In genomic region chr19:18674616-18675015, GRCh38 we compare ENCODE assay signal across 14 cellular contexts. TPM values are rescaled to one million over a fixed set of nuclear protein-coding genes. Genes with fewer than 3 reads are reported as not detected.
DNase-seq lines count a peak whose midpoint lies in the region; ATAC-seq, FAIRE-seq and TF ChIP-seq lines count a peak whose summit lies in the region.
"Had no signal": no experiment of that assay in that cellular context is flagged by ENCODE, and none has a peak within 500 bp of the region (broad histone marks: within the 10 kb centered on the region; RNA-seq: fewer than 3 reads in every experiment).

No MANE protein-coding gene starts in this region.

- no peak for FAIRE-seq in small intestine (lab: Jason Lieb, UNC)
- FAIRE-seq: endometrium, GM12878 had no signal

- WGBS in heart left ventricle, 4 donors, result 61 to 77% (median 64%) methylated on average over 8 to 11 of the region's 11 CpGs
- WGBS in psoas muscle, 3 donors, result 33 to 46% (median 41%) methylated on average over 11 of the region's 11 CpGs
- 61 to 81% (median 71%) methylated on average over 11 of the region's 11 CpGs for WGBS in small intestine, 3 donors

- CTCF ChIA-PET in RWPE1 (lab: Yijun Ruan, JAX), result interaction anchor here (0.6 to 0.7 kb wide), 3 partner anchors 75 to 155 kb away, joined by 3 read pairs; no protein-coding TSS in a partner anchor

- no peak for TF ChIP-seq POLR2A in heart left ventricle (IDR thresholded peaks at IDR 0.05)

- H3K27ac ChIP-seq in RWPE1 (peak overlapping the region; percentile 21), heart left ventricle (peak overlapping the region in 4 of 12 donors; percentile 31 to 48 (median 46)), psoas muscle (peak overlapping the region; percentile 23), small intestine (ENCODE audit: low read depth in 1 of 2, low read length in 1 of 2) (no peak overlapping the region)
- H3K27ac ChIP-seq: C4-2B, WERI-Rb-1 had no signal

- H3K36me3 ChIP-seq in heart left ventricle, result peaks cover 0 to 10% (median 1%) of the 10 kb centered on the region in 9 donors
- H3K36me3 ChIP-seq in psoas muscle (ENCODE audit: insufficient read depth in 1 of 2, low read depth in 1 of 2), result peaks cover 0 to 3% of the 10 kb centered on the region in 2 donors
- H3K36me3 ChIP-seq in small intestine (ENCODE audit: control insufficient read depth in 2 of 2, insufficient read depth in 2 of 2, low read length in 2 of 2), result no peaks in the 10 kb centered on the region

- H3K27me3 ChIP-seq in heart left ventricle, result no peaks in the 10 kb centered on the region
- H3K27me3 ChIP-seq in psoas muscle (ENCODE audit: insufficient read depth in 3 of 3, low read length in 2 of 3), result no peaks in the 10 kb centered on the region
- no peaks in the 10 kb centered on the region for H3K27me3 ChIP-seq in small intestine (ENCODE audit: control insufficient read depth in 2 of 2, insufficient read depth in 2 of 2, low read length in 2 of 2)

- H3K4me1 ChIP-seq in heart left ventricle, result peaks cover 0 to 23% (median 9%) of the 10 kb centered on the region in 12 donors
- H3K4me1 ChIP-seq in psoas muscle, result peaks cover 62% of the 10 kb centered on the region
- H3K4me1 ChIP-seq in small intestine (ENCODE audit: control insufficient read depth in 2 of 2, insufficient read depth in 1 of 2, low read depth in 1 of 2, low read length in 1 of 2), result no peaks in the 10 kb centered on the region

- H3K9me3 ChIP-seq in heart left ventricle (no peaks in the 10 kb centered on the region), psoas muscle (no peaks in the 10 kb centered on the region), small intestine (ENCODE audit: control insufficient read depth, low read depth) (no peaks in the 10 kb centered on the region)

- TF ChIP-seq CTCF in RWPE1 (conservative IDR thresholded peaks at IDR 0.05; ENCODE audit: low read depth) (no peak), heart left ventricle (IDR thresholded peaks at IDR 0.05) (no peak), psoas muscle (IDR thresholded peaks at IDR 0.05) (no peak)

- intact Hi-C loops in heart left ventricle (cut with DNase I) (loop anchor here in 6 of 10 donors (5.0 to 10.0 kb wide), 5 partner anchors 77 to 230 kb away; no protein-coding TSS in a partner anchor), psoas muscle (cut with DNase I) (loop anchor here in 1 of 2 donors (5.0 to 10.0 kb wide), 2 partner anchors 82 to 220 kb away; no protein-coding TSS in a partner anchor)

- H3K4me3 ChIP-seq in heart left ventricle (no peak overlapping the region), psoas muscle (no peak overlapping the region), small intestine (ENCODE audit: low read depth in 1 of 2, low read length in 2 of 2) (no peak overlapping the region)
- H3K4me3 ChIP-seq: GM12878 had no signal

- POLR2A ChIA-PET in RWPE1 (lab: Yijun Ruan, JAX; ENCODE audit: low non-redundant PET), result no interaction called here

- ATAC-seq in heart left ventricle (peak; percentile 58 to 86 (median 68)), psoas muscle (peak in 1 of 4 donors; percentile 2), GM18870 (IDR thresholded peaks at IDR 0.05; ENCODE audit: unreplicated experiment) (no peak)
- ATAC-seq: GM12878 had no signal

- DNase-seq in NCI-H1694 treated with DMSO at 0.1 percent for 48 hours (lab: John Stamatoyannopoulos, UW) (peak; percentile 96), RWPE1 (ENCODE audit: low spot score) (no peak), heart left ventricle (peak in 4 of 5 donors; percentile 57 to 78 (median 72)), psoas muscle (peak in 1 of 2 donors; percentile 61), small intestine (no peak), GOT3 (lab: John Stamatoyannopoulos, UW) (no peak)
- no peak for DNase-seq in activated CD8-positive, alpha-beta memory T cell treated with anti-CD3 and anti-CD28 coated beads for 24 hours
- DNase-seq: activated naive CD4-positive, alpha-beta T cell; stimulated activated CD4-positive, alpha-beta T cell treated with anti-CD3 and anti-CD28 coated beads, Interleukin-2, amount 100 ng/mL, for 24 hours; WERI-Rb-1 had no signal

RNA-seq across cellular contexts. Expression of gene CRTC1, which starts 8.9 kb away (rescaled TPM):
- total RNA-seq in heart left ventricle, result 10 to 100 TPM in 2 of 9 donors, 1 to 10 TPM in 7; 3.8 to 10.2 (median 8.2) TPM
- 1 to 10 TPM; 4.4 to 6.4 TPM for polyA plus RNA-seq in heart left ventricle
- 10 to 100 TPM in 2 of 4 donors, 1 to 10 TPM in 2; 8.1 to 12.5 (median 9.6) TPM for total RNA-seq in psoas muscle
- polyA plus RNA-seq in psoas muscle, result 1 to 10 TPM; 4.5 to 6.6 (median 6.3) TPM
- 1 to 10 TPM; 5.8 to 7.3 (median 6.2) TPM for polyA plus RNA-seq in small intestine

RNA-seq across cellular contexts. Expression of gene KLHL26, which starts 37.8 kb away (rescaled TPM):
- 10 to 100 TPM in 1 of 9 donors, 1 to 10 TPM in 8; 4.6 to 11.4 (median 6.8) TPM for total RNA-seq in heart left ventricle
- 1 to 10 TPM; 2.8 to 4.9 TPM for polyA plus RNA-seq in heart left ventricle
- total RNA-seq in psoas muscle, result 1 to 10 TPM; 5.2 to 9.9 (median 7.0) TPM
- 1 to 10 TPM; 3.1 to 4.1 (median 3.5) TPM for polyA plus RNA-seq in psoas muscle
- polyA plus RNA-seq in small intestine, result 1 to 10 TPM; 1.6 to 4.7 (median 2.2) TPM

Comparison
In these comparisons a context has a peak if more than half of its experiments do, and no peak if none do; other contexts are left out.
1. DNase-seq: peak in NCI-H1694 treated with DMSO at 0.1 percent for 48 hours (single experiment) and heart left ventricle (4 of 5); none in RWPE1 (single experiment), small intestine (single experiment), activated CD8-positive, alpha-beta memory T cell treated with anti-CD3 and anti-CD28 coated beads for 24 hours (single experiment) and GOT3 (single experiment).
2. H3K27ac ChIP-seq: peak in RWPE1 (single experiment) and psoas muscle (single experiment); none in small intestine (0 of 2).